ENCODE assay signal across 8 cellular contexts in the genomic region with DNA sequence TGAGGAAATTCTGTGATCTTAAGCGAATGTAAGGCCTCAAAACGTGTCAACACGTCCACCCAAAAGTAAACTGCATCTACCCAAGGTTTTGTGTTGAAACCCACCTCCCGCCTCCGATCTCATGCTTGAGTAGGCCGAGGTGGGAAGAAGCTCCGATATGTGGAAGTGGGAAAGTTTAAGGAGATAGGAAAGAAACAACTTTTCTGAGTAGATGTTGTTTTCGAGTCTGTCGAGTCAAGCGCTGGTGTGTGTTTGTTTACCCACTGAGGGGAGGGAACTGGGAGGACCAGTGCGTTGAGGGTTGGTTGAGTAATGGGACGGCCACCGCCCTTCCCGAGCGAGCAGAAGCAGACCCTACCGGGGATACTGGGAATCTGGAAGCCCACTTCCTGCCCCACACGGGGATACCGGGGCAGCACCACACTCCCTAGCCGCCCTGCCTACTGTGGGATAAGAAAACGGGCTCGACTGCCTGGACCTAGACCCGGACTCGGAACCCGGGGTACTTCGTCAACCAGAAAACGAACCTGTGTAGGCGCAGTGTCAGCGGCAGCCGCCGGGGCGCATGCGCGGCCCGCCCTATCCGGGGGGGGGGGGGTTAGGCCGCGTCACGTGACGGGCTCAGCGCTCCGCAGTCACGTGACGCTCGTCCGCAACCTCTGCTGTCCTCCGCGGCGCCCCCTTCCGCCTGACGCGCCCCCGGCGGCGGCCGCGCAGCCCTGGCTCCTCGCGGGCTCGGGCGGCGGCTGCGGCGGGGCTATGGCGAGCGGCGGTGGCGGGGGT. TPM values are rescaled to one million over a fixed set of nuclear protein-coding genes. Genes with fewer than 3 reads are reported as not detected.
DNase-seq lines count a peak whose midpoint lies in the region; FAIRE-seq and TF ChIP-seq lines count a peak whose summit lies in the region.

A gene with protein sequence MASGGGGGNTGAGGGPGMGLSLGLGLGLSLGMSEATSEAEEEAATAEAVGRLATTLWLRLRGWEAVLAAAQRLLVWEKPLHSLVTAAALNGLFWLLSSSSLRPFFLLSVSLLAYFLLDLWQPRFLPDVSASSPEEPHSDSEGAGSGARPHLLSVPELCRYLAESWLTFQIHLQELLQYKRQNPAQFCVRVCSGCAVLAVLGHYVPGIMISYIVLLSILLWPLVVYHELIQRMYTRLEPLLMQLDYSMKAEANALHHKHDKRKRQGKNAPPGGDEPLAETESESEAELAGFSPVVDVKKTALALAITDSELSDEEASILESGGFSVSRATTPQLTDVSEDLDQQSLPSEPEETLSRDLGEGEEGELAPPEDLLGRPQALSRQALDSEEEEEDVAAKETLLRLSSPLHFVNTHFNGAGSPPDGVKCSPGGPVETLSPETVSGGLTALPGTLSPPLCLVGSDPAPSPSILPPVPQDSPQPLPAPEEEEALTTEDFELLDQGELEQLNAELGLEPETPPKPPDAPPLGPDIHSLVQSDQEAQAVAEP (plus strand): TSS at position 682 of the 783 bp plus-strand sequence. CDS start 78 bp downstream, at position 760.

- H3K4me2 ChIP-seq in MM.1S (ENCODE audit: low read depth, low read length) = peak within 1 kb of the TSS; percentile 98

- no peaks in the 10 kb centered on the region for H3K9me3 ChIP-seq in MM.1S (replicated peaks; ENCODE audit: insufficient read depth, low read length)
- no peaks in the 10 kb centered on the region for H3K9me3 ChIP-seq in SJSA1 (replicated peaks)
- H3K9me3 ChIP-seq in neutrophil = no peaks in the 10 kb centered on the region

- peaks cover 3% of the 10 kb centered on the region for H3K36me3 ChIP-seq in MM.1S (replicated peaks; ENCODE audit: insufficient read depth, low read length)
- peaks cover 55% of the 10 kb centered on the region for H3K36me3 ChIP-seq in SJSA1
- peaks cover 63% of the 10 kb centered on the region for H3K36me3 ChIP-seq in neutrophil

- peak within 1 kb of the TSS; percentile 98 for H3K27ac ChIP-seq in MM.1S (ENCODE audit: low read length)
- peak within 1 kb of the TSS; percentile 87 for H3K27ac ChIP-seq in SJSA1
- peak within 1 kb of the TSS; percentile 100 for H3K27ac ChIP-seq in neutrophil

- no peak for FAIRE-seq in frontal cortex (lab: Jason Lieb, UNC)

- H3K4me3 ChIP-seq in MM.1S (ENCODE audit: low read length) = peak within 1 kb of the TSS; percentile 99
- peak within 1 kb of the TSS; percentile 73 for H3K4me3 ChIP-seq in SJSA1
- peak within 1 kb of the TSS; percentile 84 to 95 for H3K4me3 ChIP-seq in neutrophil (ENCODE audit: low read depth in 1 of 2, low read length in 1 of 2)

- peak; percentile 90 for DNase-seq in EL
- peak; percentile 67 for DNase-seq in GOT3 (lab: John Stamatoyannopoulos, UW)
- peak; percentile 92 for DNase-seq in MM.1S
- peak; percentile 82 to 98 for DNase-seq in SJSA1 (ENCODE audit: low read depth in 1 of 2, low spot score in 2 of 2)
- peak; percentile 50 to 77 (median 69) for DNase-seq in activated naive CD4-positive, alpha-beta T cell (lab: John Stamatoyannopoulos, UW)
- peak; percentile 95 to 97 for DNase-seq in frontal cortex (ENCODE audit: low spot score in 2 of 2)
- peak; percentile 86 for DNase-seq in superior temporal gyrus (ENCODE audit: extremely low spot score)

- H3K27me3 ChIP-seq in MM.1S (replicated peaks; ENCODE audit: insufficient read depth, low read length) = no peaks in the 10 kb centered on the region
- no peaks in the 10 kb centered on the region for H3K27me3 ChIP-seq in SJSA1 (replicated peaks)
- no peaks in the 10 kb centered on the region for H3K27me3 ChIP-seq in neutrophil

- peaks cover 54% of the 10 kb centered on the region for H3K79me2 ChIP-seq in MM.1S (ENCODE audit: low read length)

- H3K4me1 ChIP-seq in MM.1S (ENCODE audit: low read length) (peaks cover 13% of the 10 kb centered on the region; the same call in 1 of the 2 replicates), SJSA1 (replicated peaks) (peaks cover 17% of the 10 kb centered on the region), neutrophil (ENCODE audit: control insufficient read depth in 1 of 2, insufficient read depth in 1 of 2, low read depth in 1 of 2, low read length in 1 of 2) (peaks cover 61 to 72% of the 10 kb centered on the region in 2 experiments)

- H3K9me2 ChIP-seq in MM.1S (replicated peaks; ENCODE audit: insufficient read depth, low read length) = no peaks in the 10 kb centered on the region

- no peaks in the 10 kb centered on the region for H4K20me1 ChIP-seq in MM.1S (ENCODE audit: insufficient read depth, low read length)

- peak within 1 kb of the TSS; percentile 97 for H2AFZ ChIP-seq in MM.1S (ENCODE audit: low read length)

- peaks cover 22% of the 10 kb centered on the region for H3F3A ChIP-seq in MM.1S (ENCODE audit: insufficient read depth, low read length)

- TF ChIP-seq CTCF in MM.1S (IDR thresholded peaks at IDR 0.05; ENCODE audit: low read length) = no peak
- peak; percentile 80 for TF ChIP-seq CTCF in neutrophil (IDR thresholded peaks at IDR 0.05)

- H3K9ac ChIP-seq in MM.1S (ENCODE audit: low read length) = peak within 1 kb of the TSS; percentile 96

RNA-seq across cellular contexts. Expression of the gene that starts here (rescaled TPM):
- total RNA-seq in SJSA1 (2014; rRNA removed; shearing (Covaris generic)) = 37.6 and 45.8 TPM in 2 replicates
- total RNA-seq in frontal cortex = 73.4 TPM

Comparison
In these comparisons a context has a peak if more than half of its experiments do, and no peak if none do; other contexts are left out.
1. Peak in every context shown above with its lines: DNase-seq, H3K4me3 ChIP-seq and H3K27ac ChIP-seq.